ENCODE assay signal across 15 cellular contexts in the genomic region with DNA sequence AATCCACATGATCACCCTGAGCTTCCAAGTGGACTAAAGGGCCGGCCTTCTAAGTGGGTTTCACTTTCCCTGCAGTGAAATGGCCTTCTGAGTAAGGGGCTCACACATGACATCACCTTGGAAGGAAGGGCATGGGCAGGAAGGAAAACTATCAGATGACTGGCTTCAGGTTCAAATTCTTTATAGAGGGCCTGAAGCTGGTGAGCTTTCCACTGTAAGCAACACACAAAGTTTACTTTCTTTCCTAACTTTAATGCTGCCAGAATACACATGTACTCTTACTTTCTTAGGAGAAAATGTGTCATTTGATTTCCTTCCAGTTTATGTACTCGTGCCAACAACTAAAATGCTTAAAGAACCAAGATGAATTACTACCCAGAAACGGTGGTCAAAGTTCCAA.
DNase-seq lines count a peak whose midpoint lies in the region; ATAC-seq lines count a peak whose summit lies in the region.
"Had no signal": no experiment of that assay in that cellular context is flagged by ENCODE, and none has a peak within 500 bp of the region (broad histone marks: within the 10 kb centered on the region; RNA-seq: fewer than 3 reads in every experiment).

No MANE protein-coding gene starts in this region.

- H3K36me3 Mint-ChIP-seq in activated CD4-positive, alpha-beta T cell treated with anti-CD3 and anti-CD28 coated beads for 36 hours (ENCODE audit: low read depth): peaks cover 80% of the 10 kb centered on the region
- H3K36me3 Mint-ChIP-seq in activated CD4-positive, alpha-beta T cell treated with anti-CD3 and anti-CD28 coated beads, Interleukin-2, amount 10 ng/mL, durations not matched to agents 7 days and 5 days (ENCODE audit: low read depth): peaks cover 74% of the 10 kb centered on the region
- H3K36me3 Mint-ChIP-seq in activated naive CD8-positive, alpha-beta T cell treated with anti-CD3 and anti-CD28 coated beads, Interleukin-2, amount 10 ng/mL, durations not matched to agents 7 days and 5 days: peaks cover 58% of the 10 kb centered on the region
- H3K36me3 Mint-ChIP-seq in immature natural killer cell: peaks cover 3 to 30% (median 8%) of the 10 kb centered on the region in 3 donors
- H3K36me3 Mint-ChIP-seq in stimulated activated naive B cell treated with anti-CD40 and anti-IgM and Interleukin-4, amounts not matched to agents 10 μg/mL and 1 μg/mL and 100 μg/mL, for 72 hours: peaks cover 43 to 62% of the 10 kb centered on the region in 2 donors

- no peaks in the 10 kb centered on the region for H3K27me3 Mint-ChIP-seq in activated CD4-positive, alpha-beta T cell treated with anti-CD3 and anti-CD28 coated beads for 36 hours
- H3K27me3 Mint-ChIP-seq in activated CD4-positive, alpha-beta T cell treated with anti-CD3 and anti-CD28 coated beads, Interleukin-2, amount 10 ng/mL, durations not matched to agents 7 days and 5 days: no peaks in the 10 kb centered on the region
- H3K27me3 Mint-ChIP-seq in activated naive CD8-positive, alpha-beta T cell treated with anti-CD3 and anti-CD28 coated beads, Interleukin-2, amount 10 ng/mL, durations not matched to agents 7 days and 5 days: no peaks in the 10 kb centered on the region
- H3K27me3 Mint-ChIP-seq in immature natural killer cell (ENCODE audit: low read depth in 3 of 3): peaks cover 0 to 2% (median 0%) of the 10 kb centered on the region in 3 donors
- no peaks in the 10 kb centered on the region for H3K27me3 Mint-ChIP-seq in stimulated activated naive B cell treated with anti-CD40 and anti-IgM and Interleukin-4, amounts not matched to agents 10 μg/mL and 1 μg/mL and 100 μg/mL, for 72 hours

- ATAC-seq in activated CD4-positive, alpha-beta T cell treated with anti-CD3 and anti-CD28 coated beads for 36 hours: no peak
- ATAC-seq in activated naive CD8-positive, alpha-beta T cell treated with anti-CD3 and anti-CD28 coated beads, Interleukin-2, amount 10 ng/mL, durations not matched to agents 7 days and 5 days (ENCODE audit: low read depth): no peak
- no peak for ATAC-seq in stimulated activated naive B cell treated with anti-CD40 and anti-IgM and Interleukin-4, amounts not matched to agents 10 μg/mL and 1 μg/mL and 100 μg/mL, for 72 hours (replicated peaks)
- ATAC-seq: stimulated activated effector memory CD8-positive, alpha-beta T cell treated with anti-CD3 and anti-CD28 coated beads, Interleukin-12 subunit alpha, Interleukin-12 subunit beta, amount 100 ng/mL, for 72 hours had no signal

- POLR2A ChIA-PET in activated CD4-positive, alpha-beta T cell treated with anti-CD3 and anti-CD28 coated beads for 36 hours (lab: Charles Lee): interaction anchor here (0.6 kb wide), 1 partner anchor 26 kb away, joined by 3 read pairs; no protein-coding TSS in a partner anchor
- POLR2A ChIA-PET in activated CD4-positive, alpha-beta T cell treated with anti-CD3 and anti-CD28 coated beads, Interleukin-2, amount 10 ng/mL, durations not matched to agents 7 days and 5 days (lab: Charles Lee): no interaction called here
- POLR2A ChIA-PET in activated naive CD8-positive, alpha-beta T cell treated with anti-CD3 and anti-CD28 coated beads, Interleukin-2, amount 10 ng/mL, durations not matched to agents 7 days and 5 days (lab: Charles Lee): no interaction called here

- peak overlapping the region; percentile 65 for H3K27ac Mint-ChIP-seq in activated CD4-positive, alpha-beta T cell treated with anti-CD3 and anti-CD28 coated beads for 36 hours
- H3K27ac Mint-ChIP-seq in activated CD4-positive, alpha-beta T cell treated with anti-CD3 and anti-CD28 coated beads, Interleukin-2, amount 10 ng/mL, durations not matched to agents 7 days and 5 days: no peak overlapping the region
- peak overlapping the region; percentile 13 for H3K27ac Mint-ChIP-seq in activated naive CD8-positive, alpha-beta T cell treated with anti-CD3 and anti-CD28 coated beads, Interleukin-2, amount 10 ng/mL, durations not matched to agents 7 days and 5 days
- peak overlapping the region in 4 of 6 donors; percentile 13 to 79 (median 46) for H3K27ac Mint-ChIP-seq in immature natural killer cell
- peak overlapping the region; percentile 25 for H3K27ac Mint-ChIP-seq in stimulated activated naive B cell treated with anti-CD40 and anti-IgM and Interleukin-4, amounts not matched to agents 10 μg/mL and 1 μg/mL and 100 μg/mL, for 72 hours
- H3K27ac Mint-ChIP-seq: H9; stimulated activated effector memory CD8-positive, alpha-beta T cell treated with anti-CD3 and anti-CD28 coated beads, Interleukin-12 subunit alpha, Interleukin-12 subunit beta, amount 100 ng/mL, for 72 hours had no signal

- intact Hi-C loops in activated CD4-positive, alpha-beta T cell treated with anti-CD3 and anti-CD28 coated beads for 36 hours (cut with DNase I, micrococcal nuclease): loop anchor here in 1 of 2 experiments (2.0 kb wide), 1 partner anchor 15 kb away; no protein-coding TSS in a partner anchor

- H3K9me3 Mint-ChIP-seq in activated CD4-positive, alpha-beta T cell treated with anti-CD3 and anti-CD28 coated beads for 36 hours (ENCODE audit: low read depth): no peaks in the 10 kb centered on the region
- H3K9me3 Mint-ChIP-seq in activated CD4-positive, alpha-beta T cell treated with anti-CD3 and anti-CD28 coated beads, Interleukin-2, amount 10 ng/mL, durations not matched to agents 7 days and 5 days: no peaks in the 10 kb centered on the region
- no peaks in the 10 kb centered on the region for H3K9me3 Mint-ChIP-seq in activated naive CD8-positive, alpha-beta T cell treated with anti-CD3 and anti-CD28 coated beads, Interleukin-2, amount 10 ng/mL, durations not matched to agents 7 days and 5 days
- no peaks in the 10 kb centered on the region for H3K9me3 Mint-ChIP-seq in immature natural killer cell
- H3K9me3 Mint-ChIP-seq in stimulated activated naive B cell treated with anti-CD40 and anti-IgM and Interleukin-4, amounts not matched to agents 10 μg/mL and 1 μg/mL and 100 μg/mL, for 72 hours: no peaks in the 10 kb centered on the region
- H3K9me3 Mint-ChIP-seq: H9; neural crest cell; stimulated activated effector memory CD8-positive, alpha-beta T cell treated with anti-CD3 and anti-CD28 coated beads, Interleukin-12 subunit alpha, Interleukin-12 subunit beta, amount 100 ng/mL, for 72 hours had no signal

- peaks cover 98% of the 10 kb centered on the region for H3K4me1 Mint-ChIP-seq in activated CD4-positive, alpha-beta T cell treated with anti-CD3 and anti-CD28 coated beads for 36 hours
- peaks cover 50% of the 10 kb centered on the region for H3K4me1 Mint-ChIP-seq in activated CD4-positive, alpha-beta T cell treated with anti-CD3 and anti-CD28 coated beads, Interleukin-2, amount 10 ng/mL, durations not matched to agents 7 days and 5 days
- H3K4me1 Mint-ChIP-seq in activated naive CD8-positive, alpha-beta T cell treated with anti-CD3 and anti-CD28 coated beads, Interleukin-2, amount 10 ng/mL, durations not matched to agents 7 days and 5 days: peaks cover 54% of the 10 kb centered on the region
- H3K4me1 Mint-ChIP-seq in immature natural killer cell: peaks cover 77 to 97% of the 10 kb centered on the region in 2 donors
- H3K4me1 Mint-ChIP-seq in stimulated activated naive B cell treated with anti-CD40 and anti-IgM and Interleukin-4, amounts not matched to agents 10 μg/mL and 1 μg/mL and 100 μg/mL, for 72 hours: peaks cover 45 to 79% of the 10 kb centered on the region in 2 donors

- CTCF ChIA-PET in activated CD4-positive, alpha-beta T cell treated with anti-CD3 and anti-CD28 coated beads for 36 hours (lab: Charles Lee): no interaction called here
- CTCF ChIA-PET in activated CD4-positive, alpha-beta T cell treated with anti-CD3 and anti-CD28 coated beads, Interleukin-2, amount 10 ng/mL, durations not matched to agents 7 days and 5 days (lab: Charles Lee): no interaction called here

- no peak for DNase-seq in activated CD4-positive, alpha-beta T cell treated with anti-CD3 and anti-CD28 coated beads for 36 hours
- no peak for DNase-seq in activated CD4-positive, alpha-beta T cell treated with anti-CD3 and anti-CD28 coated beads, Interleukin-2, amount 10 ng/mL, durations not matched to agents 7 days and 5 days
- DNase-seq in activated naive CD8-positive, alpha-beta T cell treated with anti-CD3 and anti-CD28 coated beads, Interleukin-2, amount 10 ng/mL, durations not matched to agents 7 days and 5 days: no peak
- DNase-seq in immature natural killer cell: no peak
- no peak for DNase-seq in stimulated activated naive B cell treated with anti-CD40 and anti-IgM and Interleukin-4, amounts not matched to agents 10 μg/mL and 1 μg/mL and 100 μg/mL, for 72 hours
- no peak for DNase-seq in NOMO-1 treated with DMSO at 0.1 percent for 48 hours (lab: John Stamatoyannopoulos, UW; ENCODE audit: unreplicated experiment)
- no peak for DNase-seq in AG20443 (ENCODE audit: low spot score)
- no peak for DNase-seq in activated CD8-positive, alpha-beta memory T cell treated with anti-CD3 and anti-CD28 coated beads for 24 hours
- DNase-seq: amniotic stem cell, DMS79, H9, NCI-H146, NCI-H82 had no signal

- no peak overlapping the region for H3K4me3 Mint-ChIP-seq in activated CD4-positive, alpha-beta T cell treated with anti-CD3 and anti-CD28 coated beads for 36 hours
- H3K4me3 Mint-ChIP-seq in activated CD4-positive, alpha-beta T cell treated with anti-CD3 and anti-CD28 coated beads, Interleukin-2, amount 10 ng/mL, durations not matched to agents 7 days and 5 days: no peak overlapping the region
- no peak overlapping the region for H3K4me3 Mint-ChIP-seq in activated naive CD8-positive, alpha-beta T cell treated with anti-CD3 and anti-CD28 coated beads, Interleukin-2, amount 10 ng/mL, durations not matched to agents 7 days and 5 days
- H3K4me3 Mint-ChIP-seq in immature natural killer cell: no peak overlapping the region
- no peak overlapping the region for H3K4me3 Mint-ChIP-seq in stimulated activated naive B cell treated with anti-CD40 and anti-IgM and Interleukin-4, amounts not matched to agents 10 μg/mL and 1 μg/mL and 100 μg/mL, for 72 hours
- H3K4me3 Mint-ChIP-seq: H9; neural crest cell; stimulated activated effector memory CD8-positive, alpha-beta T cell treated with anti-CD3 and anti-CD28 coated beads, Interleukin-12 subunit alpha, Interleukin-12 subunit beta, amount 100 ng/mL, for 72 hours had no signal
